Comparison of ENCODE assay signal across 8 cellular contexts in the genomic region with DNA sequence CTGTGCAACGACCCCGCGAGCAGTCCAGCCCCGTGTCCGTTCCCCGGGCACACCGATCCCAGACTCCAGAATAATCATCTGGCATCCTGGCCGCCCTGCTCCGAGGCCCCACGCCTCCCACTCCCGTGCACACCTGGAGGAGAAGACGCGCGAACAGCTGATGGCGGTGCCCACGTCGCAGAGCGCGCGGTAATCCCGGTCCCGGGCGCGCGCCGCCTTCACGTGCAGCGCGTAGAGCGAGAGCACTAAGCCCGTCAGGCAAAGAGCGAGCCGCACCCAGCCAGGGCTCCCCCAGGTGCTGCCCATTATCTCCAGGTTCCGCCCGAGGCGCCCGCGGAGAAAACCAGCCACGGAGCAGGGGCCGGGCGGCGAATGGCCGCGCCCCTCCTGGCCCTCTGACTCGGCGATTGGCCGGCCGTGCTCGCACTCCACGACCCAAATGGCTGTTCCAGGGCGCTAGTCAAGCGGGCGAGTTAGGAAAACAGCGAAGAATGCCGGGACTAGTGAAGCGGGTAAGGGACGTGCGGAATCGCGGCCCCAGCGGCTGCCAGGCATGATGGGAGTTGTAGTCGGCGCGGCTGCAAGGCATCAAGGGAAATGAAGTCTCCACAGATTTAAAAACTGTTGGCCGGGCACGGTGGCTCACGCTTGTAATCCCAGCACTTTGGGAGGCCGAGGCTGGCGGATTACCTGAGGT.
A peak's percentile ranks its signal among the peaks of the same experiment; 100 is the strongest.
DNase-seq lines count a peak whose midpoint lies in the region; ATAC-seq lines count a peak whose summit lies in the region.

Gene VKORC1, minus strand, starts transcription at position 374 of the 697 bp plus-strand sequence. Its CDS starts 68 bp downstream, at position 306.

- DNase-seq in AG08395 (ENCODE audit: low spot score) (peak; percentile 97), NCI-H226 (peak; percentile 100), iris pigment epithelial cell (ENCODE audit: low read depth) (peak; percentile 99)
- peak; percentile 67 to 75 (median 72) for DNase-seq in activated CD4-positive, CD25-positive, alpha-beta regulatory T cell (lab: John Stamatoyannopoulos, UW)
- peak; percentile 87 for DNase-seq in central memory CD4-positive, alpha-beta T cell
- DNase-seq in stimulated activated CD4-positive, alpha-beta T cell treated with anti-CD3 and anti-CD28 coated beads, Interleukin-12 subunit alpha, Interleukin-12 subunit beta, amount 100 ng/mL, for 4 hours: peak; percentile 84

- ATAC-seq in GM18907 (IDR thresholded peaks at IDR 0.05; ENCODE audit: unreplicated experiment): peak; percentile 86
- peak; percentile 83 for ATAC-seq in HG03159 (IDR thresholded peaks at IDR 0.05; ENCODE audit: unreplicated experiment)

Comparison
In these comparisons a context has a peak if more than half of its experiments do, and no peak if none do; other contexts are left out.
1. Peak in every context shown above with its lines: DNase-seq and ATAC-seq.